ENCODE assay signal across 26 cellular contexts in the genomic region with DNA sequence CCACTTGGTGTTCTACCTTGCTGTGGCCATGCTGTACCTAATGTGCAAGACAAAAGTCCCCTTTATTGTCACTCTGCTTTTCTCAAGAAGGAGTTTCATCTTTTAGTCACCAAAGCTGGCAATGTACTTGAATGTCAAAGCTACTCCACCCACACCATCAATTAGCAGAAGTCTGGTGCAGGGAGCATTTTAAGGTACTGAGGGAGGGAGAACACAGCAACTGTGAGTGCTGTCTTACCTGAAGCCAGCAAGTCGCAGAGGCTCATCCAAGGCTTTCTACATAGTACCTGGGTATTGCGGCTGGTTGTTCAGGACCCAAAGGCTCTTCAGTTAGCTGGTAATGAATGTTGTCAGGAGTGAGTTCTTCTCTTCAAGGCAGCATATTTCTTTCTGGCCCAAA.
"Had no signal": no experiment of that assay in that cellular context is flagged by ENCODE, and none has a peak within 500 bp of the region (broad histone marks: within the 10 kb centered on the region; RNA-seq: fewer than 3 reads in every experiment).

No MANE protein-coding gene starts in this region.

- H3K27ac Mint-ChIP-seq: naive thymus-derived CD4-positive, alpha-beta T cell; natural killer cell; nephron; neural progenitor cell; stimulated activated effector memory CD8-positive, alpha-beta T cell treated with anti-CD3 and anti-CD28 coated beads, Interleukin-12 subunit alpha, Interleukin-12 subunit beta, amount 100 ng/mL, for 72 hours; stimulated activated naive B cell treated with anti-CD40 and anti-IgM and Interleukin-4, amounts not matched to agents 10 μg/mL and 1 μg/mL and 100 μg/mL, for 72 hours; stimulated activated naive CD8-positive, alpha-beta T cell treated with anti-CD3 and anti-CD28 coated beads, Interleukin-15, Interleukin-2, amounts not matched to agents 100 ng/mL and 50 ng/mL, for 24 hours had no signal

- H3K27me3 Mint-ChIP-seq: naive thymus-derived CD4-positive, alpha-beta T cell; stimulated activated naive B cell treated with anti-CD40 and anti-IgM and Interleukin-4, amounts not matched to agents 10 μg/mL and 1 μg/mL and 100 μg/mL, for 72 hours; stimulated activated naive CD8-positive, alpha-beta T cell treated with anti-CD3 and anti-CD28 coated beads, Interleukin-15, Interleukin-2, amounts not matched to agents 100 ng/mL and 50 ng/mL, for 24 hours had no signal

- H3K36me3 Mint-ChIP-seq: naive thymus-derived CD4-positive, alpha-beta T cell; neural progenitor cell; stimulated activated effector memory CD8-positive, alpha-beta T cell treated with anti-CD3 and anti-CD28 coated beads, Interleukin-12 subunit alpha, Interleukin-12 subunit beta, amount 100 ng/mL, for 72 hours; stimulated activated naive B cell treated with anti-CD40 and anti-IgM and Interleukin-4, amounts not matched to agents 10 μg/mL and 1 μg/mL and 100 μg/mL, for 72 hours had no signal

- H3K4me2 ChIP-seq: neural progenitor cell had no signal

- H3K4me3 Mint-ChIP-seq: naive thymus-derived CD4-positive, alpha-beta T cell; natural killer cell; nephron; neural progenitor cell; stimulated activated effector memory CD8-positive, alpha-beta T cell treated with anti-CD3 and anti-CD28 coated beads, Interleukin-12 subunit alpha, Interleukin-12 subunit beta, amount 100 ng/mL, for 72 hours; stimulated activated naive B cell treated with anti-CD40 and anti-IgM and Interleukin-4, amounts not matched to agents 10 μg/mL and 1 μg/mL and 100 μg/mL, for 72 hours; stimulated activated naive CD8-positive, alpha-beta T cell treated with anti-CD3 and anti-CD28 coated beads, Interleukin-15, Interleukin-2, amounts not matched to agents 100 ng/mL and 50 ng/mL, for 24 hours had no signal

- H3K36me3 ChIP-seq: neural progenitor cell, neutrophil, pancreas, prostate gland, right lobe of liver, sigmoid colon, stomach, thoracic aorta, thyroid gland, tibial nerve, upper lobe of left lung, vagina had no signal

- H3K9ac ChIP-seq: neural progenitor cell had no signal

- H3K4me1 ChIP-seq: neural progenitor cell, pancreas, prostate gland, right lobe of liver, sigmoid colon, stomach, thyroid gland, tibial nerve, upper lobe of left lung, vagina had no signal

- H3K4me3 ChIP-seq: neural progenitor cell, pancreas, prostate gland, right lobe of liver, sigmoid colon, stomach, thoracic aorta, thyroid gland, tibial nerve, upper lobe of left lung, vagina had no signal

- H3K27me3 ChIP-seq: neural progenitor cell, neutrophil, pancreas, right lobe of liver, sigmoid colon, stomach, thyroid gland, tibial nerve, upper lobe of left lung, vagina had no signal

- H3K4me1 Mint-ChIP-seq: naive thymus-derived CD4-positive, alpha-beta T cell; natural killer cell; nephron; neural progenitor cell; stimulated activated effector memory CD8-positive, alpha-beta T cell treated with anti-CD3 and anti-CD28 coated beads, Interleukin-12 subunit alpha, Interleukin-12 subunit beta, amount 100 ng/mL, for 72 hours; stimulated activated naive B cell treated with anti-CD40 and anti-IgM and Interleukin-4, amounts not matched to agents 10 μg/mL and 1 μg/mL and 100 μg/mL, for 72 hours had no signal

- H2AFZ ChIP-seq: neural progenitor cell had no signal

- ATAC-seq: naive thymus-derived CD4-positive, alpha-beta T cell; natural killer cell; pancreas; right cardiac atrium; right lobe of liver; stimulated activated effector memory CD8-positive, alpha-beta T cell treated with anti-CD3 and anti-CD28 coated beads, Interleukin-12 subunit alpha, Interleukin-12 subunit beta, amount 100 ng/mL, for 72 hours; stimulated activated naive B cell treated with anti-CD40 and anti-IgM and Interleukin-4, amounts not matched to agents 10 μg/mL and 1 μg/mL and 100 μg/mL, for 72 hours had no signal

- H3K27ac ChIP-seq: neural progenitor cell, neutrophil, pancreas, prostate gland, right lobe of liver, sigmoid colon, stomach, thoracic aorta, thyroid gland, tibial nerve, upper lobe of left lung, vagina had no signal

- DNase-seq: naive thymus-derived CD4-positive, alpha-beta T cell; natural killer cell; pancreas; right cardiac atrium; right lobe of liver; sigmoid colon; small intestine; stimulated activated CD4-positive, alpha-beta T cell treated with anti-CD3 and anti-CD28 coated beads, Interleukin-15, amount 100 ng/mL, for 24 hours; stimulated activated CD4-positive, alpha-beta T cell treated with anti-CD3 and anti-CD28 coated beads, Interleukin-2, amount 100 ng/mL, for 24 hours; stimulated activated CD4-positive, alpha-beta T cell treated with anti-CD3 and anti-CD28 coated beads, Interleukin-2, amount 100 ng/mL, for 48 hours; stimulated activated CD4-positive, alpha-beta T cell treated with anti-CD3 and anti-CD28 coated beads, Interleukin-4, amount 100 ng/mL, for 24 hours; stimulated activated naive B cell treated with anti-CD40 and anti-IgM and Interleukin-4, amounts not matched to agents 10 μg/mL and 1 μg/mL and 100 μg/mL, for 72 hours; stimulated activated naive CD4-positive, alpha-beta T cell treated with Interleukin-2 at 50 U/mL for 16 hours; stomach; thyroid gland; trophoblast cell; upper lobe of left lung had no signal

- H3K9me3 ChIP-seq: neutrophil, prostate gland, right lobe of liver, sigmoid colon, thoracic aorta, thyroid gland, upper lobe of left lung, vagina had no signal
